In genomic region chr9:127785023-127785932, GRCh38 we compare ENCODE assay signal across 8 cellular contexts. TPM values are rescaled to one million over a fixed set of nuclear protein-coding genes. Genes with fewer than 3 reads are reported as not detected.
DNase-seq lines count a peak whose midpoint lies in the region; ATAC-seq and TF ChIP-seq lines count a peak whose summit lies in the region.

No MANE protein-coding gene starts in this region.

- H3K36me3 ChIP-seq in HAP-1 (replicated peaks) (peaks cover 39% of the 10 kb centered on the region), MG63 (peaks cover 42% of the 10 kb centered on the region), gastroesophageal sphincter (peaks cover 0 to 33% of the 10 kb centered on the region in 2 donors)

- peaks cover 34% of the 10 kb centered on the region for H3K36me3 Mint-ChIP-seq in activated naive CD4-positive, alpha-beta T cell treated with anti-CD3 and anti-CD28 coated beads, Interleukin-2, amount 10 ng/mL, durations not matched to agents 7 days and 5 days

- H3K27ac ChIP-seq in gastroesophageal sphincter (peak overlapping the region; percentile 54 to 99 (median 97)), temporal lobe (ENCODE audit: low read depth, low read length) (peak overlapping the region; percentile 81)

- peak; percentile 96 for DNase-seq in GM03348 (ENCODE audit: low spot score)
- DNase-seq in HAP-1 (ENCODE audit: low spot score in 2 of 2), result peak; percentile 70 to 92
- DNase-seq in MG63, result peak; percentile 79
- DNase-seq in SK-N-DZ (ENCODE audit: low spot score), result peak; percentile 84
- DNase-seq in activated naive CD4-positive, alpha-beta T cell treated with anti-CD3 and anti-CD28 coated beads, Interleukin-2, amount 10 ng/mL, durations not matched to agents 7 days and 5 days, result peak; percentile 91
- peak; percentile 74 for DNase-seq in occipital lobe (lab: John Stamatoyannopoulos, UW)

- H3K4me1 Mint-ChIP-seq in activated naive CD4-positive, alpha-beta T cell treated with anti-CD3 and anti-CD28 coated beads, Interleukin-2, amount 10 ng/mL, durations not matched to agents 7 days and 5 days, result peaks cover 75% of the 10 kb centered on the region

- H3K27me3 ChIP-seq in HAP-1 (ENCODE audit: low read depth), result no peaks in the 10 kb centered on the region
- H3K27me3 ChIP-seq in MG63, result no peaks in the 10 kb centered on the region
- H3K27me3 ChIP-seq in gastroesophageal sphincter, result no peaks in the 10 kb centered on the region

- H3K9me3 ChIP-seq in HAP-1 (no peaks in the 10 kb centered on the region), MG63 (no peaks in the 10 kb centered on the region), gastroesophageal sphincter (no peaks in the 10 kb centered on the region)

- no CpG with 5 or more reads among the region's 123 CpGs for WGBS in gastroesophageal sphincter (ENCODE audit: low coverage in 1 of 2), 2 donors

- H3K27me3 Mint-ChIP-seq in activated naive CD4-positive, alpha-beta T cell treated with anti-CD3 and anti-CD28 coated beads, Interleukin-2, amount 10 ng/mL, durations not matched to agents 7 days and 5 days, result no peaks in the 10 kb centered on the region

- peak overlapping the region; percentile 95 for H3K4me3 Mint-ChIP-seq in activated naive CD4-positive, alpha-beta T cell treated with anti-CD3 and anti-CD28 coated beads, Interleukin-2, amount 10 ng/mL, durations not matched to agents 7 days and 5 days

- peak; percentile 17 to 54 for TF ChIP-seq POLR2A in gastroesophageal sphincter (IDR thresholded peaks at IDR 0.05)

- TF ChIP-seq EP300 in gastroesophageal sphincter (IDR thresholded peaks at IDR 0.05), result no peak

- TF ChIP-seq CTCF in gastroesophageal sphincter (IDR thresholded peaks at IDR 0.05), result peak in 3 of 4 experiments; percentile 95 to 98 (median 95)

- no peaks in the 10 kb centered on the region for H3K9me3 Mint-ChIP-seq in activated naive CD4-positive, alpha-beta T cell treated with anti-CD3 and anti-CD28 coated beads, Interleukin-2, amount 10 ng/mL, durations not matched to agents 7 days and 5 days

- ATAC-seq in gastroesophageal sphincter, result peak; percentile 85

- H3K27ac Mint-ChIP-seq in activated naive CD4-positive, alpha-beta T cell treated with anti-CD3 and anti-CD28 coated beads, Interleukin-2, amount 10 ng/mL, durations not matched to agents 7 days and 5 days, result peak overlapping the region; percentile 96

- in situ Hi-C loops in HAP-1 (cut with MboI; ENCODE audit: low sequenced_read_pairs), result no loop called here

- CTCF ChIA-PET in activated naive CD4-positive, alpha-beta T cell treated with anti-CD3 and anti-CD28 coated beads, Interleukin-2, amount 10 ng/mL, durations not matched to agents 7 days and 5 days (lab: Charles Lee), result interaction anchor here (0.6 to 4.4 kb wide), 21 partner anchors 9 to 136 kb away, joined by 3 to 34 read pairs (median 4); partner anchors contain the start of genes ST6GALNAC4 and TOR2A

- peaks cover 5% of the 10 kb centered on the region for H3K4me1 ChIP-seq in HAP-1
- peaks cover 0 to 56% (median 20%) of the 10 kb centered on the region in 3 donors for H3K4me1 ChIP-seq in gastroesophageal sphincter

- H3K4me3 ChIP-seq in HAP-1 (peak overlapping the region; percentile 50), MG63 (peak overlapping the region; percentile 62), gastroesophageal sphincter (peak overlapping the region; percentile 98 to 99)

RNA-seq across cellular contexts. Expression of gene CDK9, which starts 0.6 kb away (rescaled TPM):
- total RNA-seq in MG63 (2014; rRNA removed; shearing (Covaris generic); ENCODE audit: low replicate concordance), result 48.6 and 67.5 TPM in 2 replicates
- 32.5 and 48.7 TPM in 2 replicates for polyA plus RNA-seq in SK-N-DZ (2014; cell fraction: cytosol; rRNA removed)
- polyA plus RNA-seq in SK-N-DZ (2014; cell fraction: nucleus; rRNA removed), result 91.4 and 95.7 TPM in 2 replicates
- total RNA-seq in gastroesophageal sphincter (10 to 100 TPM; 81.8 to 92.8 (median 86.5) TPM), occipital lobe (45.1 TPM), temporal lobe (40.1 TPM)

RNA-seq across cellular contexts. Expression of gene SH2D3C, which starts 6.8 kb away (rescaled TPM):
- not detected in 2 replicates for total RNA-seq in MG63 (2014; rRNA removed; shearing (Covaris generic); ENCODE audit: low replicate concordance)
- 5.8 and 6.9 TPM in 2 replicates for polyA plus RNA-seq in SK-N-DZ (2014; cell fraction: cytosol; rRNA removed)
- polyA plus RNA-seq in SK-N-DZ (2014; cell fraction: nucleus; rRNA removed), result 4.2 and 9.0 TPM in 2 replicates
- total RNA-seq in gastroesophageal sphincter (10 to 100 TPM in 1 of 4 donors, 1 to 10 TPM in 3; 6.1 to 12.1 (median 8.5) TPM), occipital lobe (5.1 TPM), temporal lobe (5.4 TPM)

RNA-seq across cellular contexts. Expression of gene FPGS, which starts 17.4 kb away (rescaled TPM):
- total RNA-seq in MG63 (2014; rRNA removed; shearing (Covaris generic); ENCODE audit: low replicate concordance), result 100 and 115 TPM in 2 replicates
- polyA plus RNA-seq in SK-N-DZ (2014; cell fraction: cytosol; rRNA removed), result 66.0 and 76.4 TPM in 2 replicates
- polyA plus RNA-seq in SK-N-DZ (2014; cell fraction: nucleus; rRNA removed), result 139 and 156 TPM in 2 replicates
- total RNA-seq in gastroesophageal sphincter, result 10 to 100 TPM; 42.5 to 91.4 (median 63.2) TPM
- 18.1 TPM for total RNA-seq in occipital lobe
- total RNA-seq in temporal lobe, result 17.2 TPM

RNA-seq across cellular contexts. Expression of gene TOR2A, which starts 50.2 kb away (rescaled TPM):
- 5.8 and 18.7 TPM in 2 replicates for total RNA-seq in MG63 (2014; rRNA removed; shearing (Covaris generic); ENCODE audit: low replicate concordance)
- polyA plus RNA-seq in SK-N-DZ (2014; cell fraction: cytosol; rRNA removed), result 26.4 and 38.4 TPM in 2 replicates
- polyA plus RNA-seq in SK-N-DZ (2014; cell fraction: nucleus; rRNA removed), result 30.8 and 42.5 TPM in 2 replicates
- total RNA-seq in gastroesophageal sphincter (1 to 10 TPM; 5.9 to 8.9 (median 7.6) TPM), occipital lobe (7.0 TPM), temporal lobe (6.4 TPM)

Comparison
In these comparisons a context has a peak if more than half of its experiments do, and no peak if none do; other contexts are left out.
1. Peak in every context shown above with its lines: DNase-seq, ATAC-seq, H3K4me3 ChIP-seq and H3K27ac ChIP-seq.